15 cellular contexts compared by ENCODE assay signal in the genomic region with DNA sequence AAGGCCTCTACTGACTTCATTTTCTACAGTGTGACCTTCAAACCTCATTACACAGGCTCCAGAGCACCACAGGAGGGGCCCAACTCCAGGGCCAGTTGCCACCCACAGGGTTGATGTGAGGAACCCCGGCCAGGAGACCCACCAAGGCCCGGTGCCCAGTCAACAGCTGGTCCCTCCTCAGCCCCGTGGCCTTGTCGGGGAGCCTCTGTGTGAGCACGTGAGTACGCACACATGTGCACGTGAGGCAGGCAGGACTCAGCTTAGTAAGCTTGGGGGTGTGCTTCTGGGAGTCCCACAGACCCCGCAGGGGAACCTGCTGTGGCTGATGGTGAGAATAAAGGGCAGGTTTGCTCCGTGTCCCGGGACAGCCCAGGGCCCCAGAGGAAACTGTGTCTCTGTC.
DNase-seq lines count a peak whose midpoint lies in the region; TF ChIP-seq lines count a peak whose summit lies in the region.
"Had no signal": no experiment of that assay in that cellular context is flagged by ENCODE, and none has a peak within 500 bp of the region (broad histone marks: within the 10 kb centered on the region; RNA-seq: fewer than 3 reads in every experiment).

No MANE protein-coding gene starts in this region.

- H3K4me3 Mint-ChIP-seq in glutamatergic neuron (ENCODE audit: unreplicated experiment) (no peak overlapping the region), H9 (no peak overlapping the region)
- H3K4me3 Mint-ChIP-seq: CD4-positive, alpha-beta T cell had no signal

- H3K18ac ChIP-seq in H9 (ENCODE audit: insufficient read length, low read depth, low read length): no peak overlapping the region

- DNase-seq in glutamatergic neuron (peak; percentile 6), posterior vena cava (ENCODE audit: low spot score) (peak; percentile 67), GM23248 (no peak), H9 (no peak)
- DNase-seq in stimulated activated CD4-positive, alpha-beta T cell treated with anti-CD3 and anti-CD28 coated beads, Interleukin-2, amount 100 ng/mL, for 24 hours: no peak
- DNase-seq: CD4-positive, alpha-beta T cell; DMS53; H7; NCI-H1436; NCI-H2029; NCI-H2171 treated with DMSO at 0.1 percent for 48 hours; NCI-H446 treated with DMSO at 0.1 percent for 48 hours; RPMI8226 had no signal

- no peak overlapping the region for H2BK12ac ChIP-seq in H9 (ENCODE audit: insufficient read length, low read depth, low read length)

- H3K9me2 ChIP-seq in GM23248 (ENCODE audit: insufficient read depth): no peaks in the 10 kb centered on the region

- H3K14ac ChIP-seq in H9 (ENCODE audit: insufficient read depth, low read length): no peak overlapping the region

- H3K36me3 Mint-ChIP-seq in glutamatergic neuron (ENCODE audit: unreplicated experiment) (peaks cover 4% of the 10 kb centered on the region), H9 (ENCODE audit: insufficient read depth in 1 of 3, low read depth in 3 of 3) (peaks cover 3 to 12% (median 4%) of the 10 kb centered on the region in 3 experiments; a peak in 5 of 7 replicates)

- H3K79me2 ChIP-seq in GM23248 (ENCODE audit: insufficient read depth) (no peaks in the 10 kb centered on the region), H9 (ENCODE audit: insufficient read depth, low read length) (no peaks in the 10 kb centered on the region)

- H3K4me1 ChIP-seq in BLaER1 treated with 17β-estradiol and CSF1 and Interleukin-3, amounts not matched to agents 10 nM and 100 nM: peaks cover 0 to 72% (median 68%) of the 10 kb centered on the region in 10 experiments; a peak in 19 of 20 replicates
- no peaks in the 10 kb centered on the region for H3K4me1 ChIP-seq in HEK293 (ENCODE audit: control insufficient read depth, insufficient read depth, low read length)
- H3K4me1 ChIP-seq in GM23248 (ENCODE audit: insufficient read depth): no peaks in the 10 kb centered on the region
- no peaks in the 10 kb centered on the region for H3K4me1 ChIP-seq in H9 (ENCODE audit: insufficient read depth, low read length)

- no peaks in the 10 kb centered on the region for H4K20me1 ChIP-seq in BLaER1 treated with 17β-estradiol and CSF1 and Interleukin-3, amounts not matched to agents 10 nM and 100 nM
- H4K20me1 ChIP-seq in GM23248 (ENCODE audit: insufficient read depth) (no peaks in the 10 kb centered on the region), H9 (ENCODE audit: control insufficient read depth, insufficient read depth, insufficient read length) (no peaks in the 10 kb centered on the region)

- H2AFZ ChIP-seq in GM23248: no peak overlapping the region
- no peak overlapping the region for H2AFZ ChIP-seq in H9 (ENCODE audit: low read length)

- no peaks in the 10 kb centered on the region for H3K27me3 Mint-ChIP-seq in glutamatergic neuron (ENCODE audit: unreplicated experiment)
- peaks cover 1% of the 10 kb centered on the region for H3K27me3 Mint-ChIP-seq in H9 (ENCODE audit: low read depth)
- H3K27me3 Mint-ChIP-seq: CD4-positive, alpha-beta T cell had no signal

- no peak overlapping the region for H4K8ac ChIP-seq in H9 (replicated peaks; ENCODE audit: insufficient read length, low read depth, low read length)

- H3K79me1 ChIP-seq in H9 (ENCODE audit: insufficient read depth, low read depth, low read length, poor library complexity, severe bottlenecking): no peaks in the 10 kb centered on the region

- CTCF ChIA-PET in HEK293 (lab: Yijun Ruan, JAX): interaction anchor here (0.6 kb wide), 2 partner anchors 46 to 359 kb away, joined by 3 read pairs; no protein-coding TSS in a partner anchor

- POLR2A ChIA-PET in HEK293 (lab: Yijun Ruan, JAX): no interaction called here

- peak overlapping the region in 8 of 11 experiments; percentile 29 to 79 (median 64); a peak in 14 of 22 replicates for H3K4me2 ChIP-seq in BLaER1 treated with 17β-estradiol and CSF1 and Interleukin-3, amounts not matched to agents 10 nM and 100 nM
- H3K4me2 ChIP-seq in GM23248 (ENCODE audit: unreplicated experiment) (no peak overlapping the region), H9 (ENCODE audit: insufficient read depth, insufficient read length, low read length) (no peak overlapping the region)

- H3K23me2 ChIP-seq in H9 (ENCODE audit: insufficient read length, low read depth, low read length, poor library complexity, severe bottlenecking): no peaks in the 10 kb centered on the region

- H3K27ac Mint-ChIP-seq in glutamatergic neuron (ENCODE audit: unreplicated experiment): no peak overlapping the region
- H3K27ac Mint-ChIP-seq in H9: no peak overlapping the region
- H3K27ac Mint-ChIP-seq: CD4-positive, alpha-beta T cell had no signal

- H3K9me3 Mint-ChIP-seq in glutamatergic neuron (ENCODE audit: unreplicated experiment) (peaks cover 5% of the 10 kb centered on the region), H9 (peaks cover 11 to 14% of the 10 kb centered on the region in 2 experiments; a peak in 4 of 5 replicates)
- H3K9me3 Mint-ChIP-seq: CD4-positive, alpha-beta T cell had no signal

- no peak overlapping the region for H4K5ac ChIP-seq in H9 (ENCODE audit: insufficient read length, low read depth, low read length)

- H3K4me1 Mint-ChIP-seq in glutamatergic neuron (ENCODE audit: low read depth, unreplicated experiment) (no peaks in the 10 kb centered on the region), H9 (peaks cover 0 to 14% of the 10 kb centered on the region in 2 experiments; a peak in 2 of 4 replicates)

- 42 to 49% methylated on average over 10 of the region's 10 CpGs for WGBS in GM23248 (ENCODE audit: low coverage in 1 of 2, low lambda C conversion rate in 2 of 2, missing lambda C conversion rate in 2 of 2), 2 experiments
- no CpG with 5 or more reads among the region's 10 CpGs for WGBS in H9 (ENCODE audit: extremely low coverage, insufficient read length, low lambda C conversion rate)

- H4K91ac ChIP-seq in H9 (ENCODE audit: insufficient read length, low read depth, low read length): no peak overlapping the region

- H2BK15ac ChIP-seq in H9 (ENCODE audit: low read depth, low read length): no peak overlapping the region

- H3K23ac ChIP-seq in H9 (ENCODE audit: insufficient read length, low read depth, low read length): no peak overlapping the region

- no peak overlapping the region for H2AK5ac ChIP-seq in H9 (ENCODE audit: insufficient read length, low read length)

- intact Hi-C loops in posterior vena cava (cut with DNase I): no loop called here

- H3K9me3 ChIP-seq in BLaER1 treated with 17β-estradiol and CSF1 and Interleukin-3, amounts not matched to agents 10 nM and 100 nM (replicated peaks in 1 of 11): peaks cover 10 to 17% (median 12%) of the 10 kb centered on the region in 11 experiments
- no peaks in the 10 kb centered on the region for H3K9me3 ChIP-seq in HEK293 (ENCODE audit: control insufficient read depth, insufficient read depth, low read depth, low read length)
- no peaks in the 10 kb centered on the region for H3K9me3 ChIP-seq in GM23248 (ENCODE audit: low read depth)
- no peaks in the 10 kb centered on the region for H3K9me3 ChIP-seq in H9 (ENCODE audit: control insufficient read depth, low read depth, low read length)

- no peak overlapping the region for H3K9ac ChIP-seq in BLaER1 treated with 17β-estradiol and CSF1 and Interleukin-3, amounts not matched to agents 10 nM and 100 nM
- H3K9ac ChIP-seq in GM23248 (no peak overlapping the region), H9 (ENCODE audit: extremely low read depth, insufficient read length, low read length) (no peak overlapping the region)

- in situ Hi-C loops in GM23248 (cut with MboI): no loop called here

- H3F3A ChIP-seq in GM23248 (ENCODE audit: insufficient read depth): no peaks in the 10 kb centered on the region

- no peak overlapping the region for H2BK5ac ChIP-seq in H9 (ENCODE audit: insufficient read length, low read length)

- no peak overlapping the region for H2BK20ac ChIP-seq in H9 (ENCODE audit: low read depth, low read length, poor library complexity, severe bottlenecking)

- no peak overlapping the region for H3K56ac ChIP-seq in H9 (ENCODE audit: insufficient read length, low read depth, low read length)

- no peak overlapping the region for H3K4me3 ChIP-seq in BLaER1 treated with 17β-estradiol and CSF1 and Interleukin-3, amounts not matched to agents 10 nM and 100 nM
- H3K4me3 ChIP-seq in HEK293 (ENCODE audit: low read depth, low read length) (no peak overlapping the region), GM23248 (no peak overlapping the region)

- no peak overlapping the region for H3T11ph ChIP-seq in H9 (ENCODE audit: low read length)

- 0 out of 22 replicates have a peak, but pooled peaks cover 0 to 2% (median 0%) of the 10 kb centered on the region in 11 experiments for H3K36me3 ChIP-seq in BLaER1 treated with 17β-estradiol and CSF1 and Interleukin-3, amounts not matched to agents 10 nM and 100 nM
- H3K36me3 ChIP-seq in HEK293 (ENCODE audit: control insufficient read depth in 2 of 2, insufficient read depth in 1 of 2, low read length in 2 of 2): no peaks in the 10 kb centered on the region
- H3K36me3 ChIP-seq in GM23248 (ENCODE audit: low read depth): no peaks in the 10 kb centered on the region

- no peak overlapping the region for H3K4ac ChIP-seq in H9 (ENCODE audit: low read depth, low read length)

- TF ChIP-seq CTCF in HEK293 (tag by site-specific recombination; IDR thresholded peaks at IDR 0.05): no peak
- TF ChIP-seq CTCF in glutamatergic neuron (IDR thresholded peaks at IDR 0.05; ENCODE audit: partially characterized antibody, unreplicated experiment): no peak
- TF ChIP-seq CTCF in H9 (conservative IDR thresholded peaks at IDR 0.05): no peak

- no peak overlapping the region for H3K27ac ChIP-seq in BLaER1 treated with 17β-estradiol and CSF1 and Interleukin-3, amounts not matched to agents 10 nM and 100 nM
- no peak overlapping the region for H3K27ac ChIP-seq in HEK293 (ENCODE audit: extremely low read depth, low read depth, low read length)
- H3K27ac ChIP-seq in GM23248: no peak overlapping the region
- H3K27ac ChIP-seq in H9 (ENCODE audit: insufficient read length, low read depth, low read length): no peak overlapping the region

- no peak overlapping the region for H2BK120ac ChIP-seq in H9 (ENCODE audit: low read depth, low read length, poor library complexity, severe bottlenecking)

- peaks cover 0 to 8% (median 0%) of the 10 kb centered on the region in 11 experiments; a peak in 7 of 22 replicates for H3K27me3 ChIP-seq in BLaER1 treated with 17β-estradiol and CSF1 and Interleukin-3, amounts not matched to agents 10 nM and 100 nM
- H3K27me3 ChIP-seq in GM23248 (replicated peaks; ENCODE audit: insufficient read depth): no peaks in the 10 kb centered on the region
- no peaks in the 10 kb centered on the region for H3K27me3 ChIP-seq in H9 (ENCODE audit: insufficient read depth, low read length)

TF ChIP-seq in HEK293, 187 proteins besides CTCF, POLR2A, EP300 and RAD21 (continues in another document):
- TF ChIP-seq ZFP37 (tag by site-specific recombination; IDR thresholded peaks at IDR 0.05): no peak
- TF ChIP-seq ZIC2 (tag by site-specific recombination; IDR thresholded peaks at IDR 0.05): 0 out of 2 replicates have a peak, but pooled peaks have one; percentile 22

Comparison
In these comparisons a context has a peak if more than half of its experiments do, and no peak if none do; other contexts are left out.
1. H3K4me2 ChIP-seq: peak in BLaER1 treated with 17β-estradiol and CSF1 and Interleukin-3, amounts not matched to agents 10 nM and 100 nM (8 of 11); none in GM23248 (single experiment) and H9 (single experiment).
2. DNase-seq: peak in glutamatergic neuron (single experiment) and posterior vena cava (single experiment); none in GM23248 (single experiment), stimulated activated CD4-positive, alpha-beta T cell treated with anti-CD3 and anti-CD28 coated beads, Interleukin-2, amount 100 ng/mL, for 24 hours (0 of 2) and H9 (single experiment).